Comparison of ENCODE assay signal across 11 cellular contexts in the genomic region with DNA sequence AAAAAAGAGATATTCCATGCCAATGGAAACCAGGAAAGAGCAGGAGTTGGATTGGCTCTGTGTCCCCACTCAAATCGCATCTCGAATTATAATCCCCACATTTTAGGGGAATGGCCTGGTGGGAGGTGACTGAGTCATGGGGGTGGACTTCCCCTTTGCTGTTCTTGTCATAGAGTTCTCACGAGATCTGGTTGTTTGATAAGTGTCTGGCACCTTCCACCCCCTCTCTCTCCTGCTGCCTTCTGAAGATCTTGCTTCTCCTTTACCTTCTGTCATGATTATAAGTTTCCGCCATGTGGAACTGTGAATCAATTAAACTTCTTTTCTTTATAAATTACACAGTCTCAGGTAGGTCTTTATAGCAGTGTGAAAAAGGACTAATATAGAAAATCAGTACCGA.
"Had no signal": no experiment of that assay in that cellular context is flagged by ENCODE, and none has a peak within 500 bp of the region (broad histone marks: within the 10 kb centered on the region; RNA-seq: fewer than 3 reads in every experiment).

No MANE protein-coding gene starts in this region.

- DNase-seq: activated CD4-positive, CD25-positive, alpha-beta regulatory T cell; activated CD8-positive, alpha-beta memory T cell treated with anti-CD3 and anti-CD28 coated beads for 24 hours; activated naive CD8-positive, alpha-beta T cell treated with anti-CD3 and anti-CD28 coated beads, Interleukin-2, amount 10 ng/mL, durations not matched to agents 7 days and 5 days; aorta; dorsolateral prefrontal cortex; ovary; SHP77 treated with DMSO at 0.1 percent for 48 hours; sigmoid colon; testis had no signal

- H3K4me1 Mint-ChIP-seq: activated naive CD8-positive, alpha-beta T cell treated with anti-CD3 and anti-CD28 coated beads, Interleukin-2, amount 10 ng/mL, durations not matched to agents 7 days and 5 days; neural progenitor cell had no signal

- H3K4me3 Mint-ChIP-seq: activated naive CD8-positive, alpha-beta T cell treated with anti-CD3 and anti-CD28 coated beads, Interleukin-2, amount 10 ng/mL, durations not matched to agents 7 days and 5 days; neural progenitor cell; stimulated activated naive CD8-positive, alpha-beta T cell treated with anti-CD3 and anti-CD28 coated beads, Interleukin-15, Interleukin-2, amounts not matched to agents 100 ng/mL and 50 ng/mL, for 24 hours had no signal

- H3K27ac Mint-ChIP-seq: activated naive CD8-positive, alpha-beta T cell treated with anti-CD3 and anti-CD28 coated beads, Interleukin-2, amount 10 ng/mL, durations not matched to agents 7 days and 5 days; neural progenitor cell had no signal

- H3K27me3 Mint-ChIP-seq: activated naive CD8-positive, alpha-beta T cell treated with anti-CD3 and anti-CD28 coated beads, Interleukin-2, amount 10 ng/mL, durations not matched to agents 7 days and 5 days; stimulated activated naive CD8-positive, alpha-beta T cell treated with anti-CD3 and anti-CD28 coated beads, Interleukin-15, Interleukin-2, amounts not matched to agents 100 ng/mL and 50 ng/mL, for 24 hours had no signal
